ENCODE assay signal across 1 cellular context in the genomic region with DNA sequence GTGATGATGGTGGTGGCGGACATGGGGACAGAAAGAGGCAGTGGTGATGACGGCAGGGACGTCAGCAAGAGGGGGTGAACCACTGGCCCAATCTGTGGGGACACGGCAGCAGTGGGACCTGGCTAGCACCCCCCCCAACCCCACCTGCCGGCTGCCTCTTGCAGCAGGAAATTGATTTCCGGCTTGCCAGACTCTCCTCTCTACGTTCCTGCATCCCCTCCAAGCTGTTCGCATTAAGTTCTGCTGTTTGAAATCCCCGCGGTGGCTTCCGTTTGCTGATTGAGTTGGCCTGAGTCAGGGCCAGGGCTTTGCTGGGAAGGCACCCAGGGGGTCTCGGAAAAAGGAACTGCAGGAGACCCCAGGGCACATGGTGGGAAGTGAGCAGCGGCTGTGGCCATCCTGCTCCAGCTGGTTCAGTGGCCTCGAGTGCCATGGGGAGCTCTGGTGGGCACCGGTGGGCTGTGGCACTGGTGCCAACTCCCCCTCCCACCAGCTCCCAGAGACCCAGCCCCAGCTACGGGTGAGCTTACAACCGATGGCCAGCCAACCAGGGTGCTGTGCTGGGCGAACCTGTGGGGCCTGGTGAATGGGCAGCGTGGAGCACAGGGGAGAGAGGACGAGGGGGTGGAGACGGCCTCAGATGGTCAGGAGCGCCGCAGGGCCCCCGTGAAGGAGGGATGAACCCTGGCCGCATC.
TF ChIP-seq lines count a peak whose summit lies in the region.

No MANE protein-coding gene starts in this region.

TF ChIP-seq in K562, 482 proteins besides CTCF, POLR2A, EP300 and RAD21:
- TF ChIP-seq MCM5 (IDR thresholded peaks at IDR 0.05; ENCODE audit: low read depth) (no peak), PRDM10 (IDR thresholded peaks at IDR 0.05; ENCODE audit: partially characterized antibody) (peak; percentile 11), CCNT2 (IDR thresholded peaks at IDR 0.05; ENCODE audit: borderline replicate concordance, extremely low read depth, insufficient read length, low read depth, low read length) (no peak), KAT8 (IDR thresholded peaks at IDR 0.05; ENCODE audit: low read depth) (no peak), FIP1L1 (IDR thresholded peaks at IDR 0.05; ENCODE audit: low read depth, low read length, poor library complexity, severe bottlenecking) (no peak), U2AF2 (optimal IDR thresholded peaks at IDR 0.05; ENCODE audit: low read depth, low read length) (no peak), HES1 (IDR thresholded peaks at IDR 0.05; ENCODE audit: low read depth) (no peak), COPS2 (conservative IDR thresholded peaks at IDR 0.05) (no peak), SMARCC2 (IDR thresholded peaks at IDR 0.05; ENCODE audit: low read depth) (no peak), ZNF740 (CRISPR knock-in tag; IDR thresholded peaks at IDR 0.05) (peak; percentile 95), ZNF740 (tag; IDR thresholded peaks at IDR 0.05) (peak in 1 of 2 experiments; percentile 54; a peak in 2 of 4 replicates), PML (IDR thresholded peaks at IDR 0.05; ENCODE audit: low read length) (no peak), POLR2H (tag; IDR thresholded peaks at IDR 0.05; ENCODE audit: low read depth) (no peak), STAT6 (CRISPR knock-in tag; IDR thresholded peaks at IDR 0.05) (no peak)
- TF ChIP-seq, protein P1, sequence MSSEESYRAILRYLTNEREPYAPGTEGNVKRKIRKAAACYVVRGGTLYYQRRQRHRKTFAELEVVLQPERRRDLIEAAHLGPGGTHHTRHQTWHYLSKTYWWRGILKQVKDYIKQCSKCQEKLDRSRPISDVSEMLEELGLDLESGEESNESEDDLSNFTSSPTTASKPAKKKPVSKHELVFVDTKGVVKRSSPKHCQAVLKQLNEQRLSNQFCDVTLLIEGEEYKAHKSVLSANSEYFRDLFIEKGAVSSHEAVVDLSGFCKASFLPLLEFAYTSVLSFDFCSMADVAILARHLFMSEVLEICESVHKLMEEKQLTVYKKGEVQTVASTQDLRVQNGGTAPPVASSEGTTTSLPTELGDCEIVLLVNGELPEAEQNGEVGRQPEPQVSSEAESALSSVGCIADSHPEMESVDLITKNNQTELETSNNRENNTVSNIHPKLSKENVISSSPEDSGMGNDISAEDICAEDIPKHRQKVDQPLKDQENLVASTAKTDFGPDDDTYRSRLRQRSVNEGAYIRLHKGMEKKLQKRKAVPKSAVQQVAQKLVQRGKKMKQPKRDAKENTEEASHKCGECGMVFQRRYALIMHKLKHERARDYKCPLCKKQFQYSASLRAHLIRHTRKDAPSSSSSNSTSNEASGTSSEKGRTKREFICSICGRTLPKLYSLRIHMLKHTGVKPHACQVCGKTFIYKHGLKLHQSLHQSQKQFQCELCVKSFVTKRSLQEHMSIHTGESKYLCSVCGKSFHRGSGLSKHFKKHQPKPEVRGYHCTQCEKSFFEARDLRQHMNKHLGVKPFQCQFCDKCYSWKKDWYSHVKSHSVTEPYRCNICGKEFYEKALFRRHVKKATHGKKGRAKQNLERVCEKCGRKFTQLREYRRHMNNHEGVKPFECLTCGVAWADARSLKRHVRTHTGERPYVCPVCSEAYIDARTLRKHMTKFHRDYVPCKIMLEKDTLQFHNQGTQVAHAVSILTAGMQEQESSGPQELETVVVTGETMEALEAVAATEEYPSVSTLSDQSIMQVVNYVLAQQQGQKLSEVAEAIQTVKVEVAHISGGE (CRISPR knock-in tag; IDR thresholded peaks at IDR 0.05), result no peak
- TF ChIP-seq, protein P2, sequence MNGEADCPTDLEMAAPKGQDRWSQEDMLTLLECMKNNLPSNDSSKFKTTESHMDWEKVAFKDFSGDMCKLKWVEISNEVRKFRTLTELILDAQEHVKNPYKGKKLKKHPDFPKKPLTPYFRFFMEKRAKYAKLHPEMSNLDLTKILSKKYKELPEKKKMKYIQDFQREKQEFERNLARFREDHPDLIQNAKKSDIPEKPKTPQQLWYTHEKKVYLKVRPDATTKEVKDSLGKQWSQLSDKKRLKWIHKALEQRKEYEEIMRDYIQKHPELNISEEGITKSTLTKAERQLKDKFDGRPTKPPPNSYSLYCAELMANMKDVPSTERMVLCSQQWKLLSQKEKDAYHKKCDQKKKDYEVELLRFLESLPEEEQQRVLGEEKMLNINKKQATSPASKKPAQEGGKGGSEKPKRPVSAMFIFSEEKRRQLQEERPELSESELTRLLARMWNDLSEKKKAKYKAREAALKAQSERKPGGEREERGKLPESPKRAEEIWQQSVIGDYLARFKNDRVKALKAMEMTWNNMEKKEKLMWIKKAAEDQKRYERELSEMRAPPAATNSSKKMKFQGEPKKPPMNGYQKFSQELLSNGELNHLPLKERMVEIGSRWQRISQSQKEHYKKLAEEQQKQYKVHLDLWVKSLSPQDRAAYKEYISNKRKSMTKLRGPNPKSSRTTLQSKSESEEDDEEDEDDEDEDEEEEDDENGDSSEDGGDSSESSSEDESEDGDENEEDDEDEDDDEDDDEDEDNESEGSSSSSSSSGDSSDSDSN (IDR thresholded peaks at IDR 0.05; ENCODE audit: borderline replicate concordance in 1 of 2, low read depth in 2 of 2, low read length in 2 of 2), result no peak
TF ChIP-seq in K562: peak in this region for 2.
